ENCODE assay signal across 24 cellular contexts in genomic region chr3:41532976-41533375, GRCh38.
"Had no signal": no experiment of that assay in that cellular context is flagged by ENCODE, and none has a peak within 500 bp of the region (broad histone marks: within the 10 kb centered on the region; RNA-seq: fewer than 3 reads in every experiment).

No MANE protein-coding gene starts in this region.

- FAIRE-seq: RCC 7860 had no signal

- H3K27me3 ChIP-seq: breast epithelium had no signal

- H3K27ac ChIP-seq: breast epithelium, KMS-11, PC-9, RWPE1 had no signal

- ATAC-seq: activated CD8-positive, alpha-beta T cell treated with anti-CD3 and anti-CD28 coated beads for 36 hours; Right ventricle myocardium inferior had no signal

- H3K36me3 ChIP-seq: breast epithelium had no signal

- H3K4me3 ChIP-seq: breast epithelium, PC-9 had no signal

- H3K9me3 ChIP-seq: breast epithelium had no signal

- DNase-seq: activated CD4-positive, alpha-beta T cell treated with anti-CD3 and anti-CD28 coated beads, Interleukin-2, amount 10 ng/mL, durations not matched to agents 24 days and 14 days; activated CD4-positive, alpha-beta T cell treated with anti-CD3 and anti-CD28 coated beads, Interleukin-2, amount 50 U/mL, for 4 hours; activated CD8-positive, alpha-beta T cell treated with anti-CD3 and anti-CD28 coated beads for 36 hours; activated naive CD4-positive, alpha-beta T cell treated with anti-CD3 and anti-CD28 coated beads, Interleukin-2, amount 50 U/mL, for 16 hours; activated naive CD8-positive, alpha-beta T cell treated with anti-CD3 and anti-CD28 coated beads for 36 hours; activated T-cell treated with anti-CD3 and anti-CD28 coated beads, Interleukin-2, amount 50 U/mL, for 24 hours; amniotic stem cell; aorta; NCI-H1092 treated with DMSO at 0.1 percent for 48 hours; NCI-H1417; NCI-H187 treated with DMSO at 0.1 percent for 48 hours; NCI-H345; NCI-H524 treated with DMSO at 0.1 percent for 48 hours; PC-9; SIG-M5; SW 1271; T-helper 1 cell; T-helper 2 cell; T-helper 9 cell had no signal

- H3K4me1 ChIP-seq: breast epithelium had no signal
